15 cellular contexts compared by ENCODE assay signal in the genomic region with DNA sequence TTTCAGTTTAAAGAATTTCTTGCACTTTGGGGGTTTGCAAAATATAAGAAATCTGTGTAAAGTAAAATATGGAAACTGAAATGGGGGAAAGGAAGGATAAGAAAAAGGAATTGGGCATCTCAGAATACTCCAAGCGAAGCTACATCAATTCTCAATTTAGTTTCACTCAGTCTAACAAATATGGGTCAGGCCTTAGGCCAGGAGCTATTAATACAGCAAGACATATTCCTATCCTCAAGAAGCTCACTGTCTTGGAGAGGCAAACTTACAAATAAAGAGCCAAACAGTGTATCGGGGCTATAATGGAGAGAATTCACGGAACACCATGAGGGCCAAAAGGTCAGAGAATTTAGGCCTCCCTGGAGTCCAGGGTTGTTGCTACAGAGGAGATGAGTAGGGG. TPM values are rescaled to one million over a fixed set of nuclear protein-coding genes. Genes with fewer than 3 reads are reported as not detected.
A peak's percentile ranks its signal among the peaks of the same experiment; 100 is the strongest.
DNase-seq lines count a peak whose midpoint lies in the region; ATAC-seq and TF ChIP-seq lines count a peak whose summit lies in the region.
"Had no signal": no experiment of that assay in that cellular context is flagged by ENCODE, and none has a peak within 500 bp of the region (broad histone marks: within the 10 kb centered on the region; RNA-seq: fewer than 3 reads in every experiment).

No MANE protein-coding gene starts in this region.

- peak overlapping the region; percentile 61 for H3K27ac ChIP-seq in left ventricle myocardium inferior (replicated peaks)
- H3K27ac ChIP-seq in VCaP, result peak overlapping the region; percentile 14; the same call in 1 of the 2 replicates
- H3K27ac ChIP-seq in gastrocnemius medialis, result peak overlapping the region; percentile 60 to 76 (median 74)
- H3K27ac ChIP-seq: BLaER1 had no signal

- H3K27me3 ChIP-seq in left ventricle myocardium inferior (ENCODE audit: low read depth) (no peaks in the 10 kb centered on the region), gastrocnemius medialis (no peaks in the 10 kb centered on the region)
- H3K27me3 ChIP-seq: BLaER1 had no signal

- H3K27ac Mint-ChIP-seq in glutamatergic neuron (ENCODE audit: unreplicated experiment), result peak overlapping the region; percentile 74
- H3K27ac Mint-ChIP-seq: CD14-positive monocyte; CD4-positive, alpha-beta memory T cell; H9; IgD-negative memory B cell had no signal

- no peaks in the 10 kb centered on the region for H3K36me3 ChIP-seq in left ventricle myocardium inferior
- H3K36me3 ChIP-seq in gastrocnemius medialis, result no peaks in the 10 kb centered on the region
- H3K36me3 ChIP-seq: BLaER1 had no signal

- H3K4me1 ChIP-seq in left ventricle myocardium inferior (peaks cover 25% of the 10 kb centered on the region), gastrocnemius medialis (peaks cover 44 to 47% of the 10 kb centered on the region in 2 donors)

- intact Hi-C loops in left ventricle myocardium inferior (cut with micrococcal nuclease), result no loop called here
- intact Hi-C loops in Right ventricle myocardium inferior (cut with DNase I), result no loop called here
- intact Hi-C loops in gastrocnemius medialis (cut with DNase I; ENCODE audit: low total_unique reads), result no loop called here

- H3K4me3 ChIP-seq in left ventricle myocardium inferior (no peak overlapping the region), gastrocnemius medialis (no peak overlapping the region)
- H3K4me3 ChIP-seq: BLaER1 had no signal

- TF ChIP-seq POLR2A in gastrocnemius medialis (IDR thresholded peaks at IDR 0.05), result no peak

- no peak for TF ChIP-seq CTCF in left ventricle myocardium inferior (IDR thresholded peaks at IDR 0.05; ENCODE audit: borderline replicate concordance)
- no peak for TF ChIP-seq CTCF in VCaP (conservative IDR thresholded peaks at IDR 0.05)
- TF ChIP-seq CTCF in glutamatergic neuron (IDR thresholded peaks at IDR 0.05; ENCODE audit: partially characterized antibody, unreplicated experiment), result no peak
- no peak for TF ChIP-seq CTCF in gastrocnemius medialis (IDR thresholded peaks at IDR 0.05 in 4 of 5, conservative IDR thresholded peaks at IDR 0.05 in 1 of 5)

- peaks cover 45% of the 10 kb centered on the region for H3K4me1 Mint-ChIP-seq in glutamatergic neuron (ENCODE audit: low read depth, unreplicated experiment)
- H3K4me1 Mint-ChIP-seq: CD4-positive, alpha-beta memory T cell; IgD-negative memory B cell had no signal

- peaks cover 3% of the 10 kb centered on the region for H3K9me3 Mint-ChIP-seq in glutamatergic neuron (ENCODE audit: unreplicated experiment)
- H3K9me3 Mint-ChIP-seq: CD4-positive, alpha-beta memory T cell; H9; IgD-negative memory B cell had no signal

- no peaks in the 10 kb centered on the region for H3K9me3 ChIP-seq in left ventricle myocardium inferior (replicated peaks)
- no peaks in the 10 kb centered on the region for H3K9me3 ChIP-seq in gastrocnemius medialis
- H3K9me3 ChIP-seq: BLaER1 had no signal

- H3K4me3 Mint-ChIP-seq in glutamatergic neuron (ENCODE audit: unreplicated experiment), result peak overlapping the region; percentile 5
- H3K4me3 Mint-ChIP-seq: CD4-positive, alpha-beta memory T cell; H9; IgD-negative memory B cell had no signal

- ATAC-seq in Right ventricle myocardium inferior (no peak), gastrocnemius medialis (peak; percentile 37 to 44), GM18909 (IDR thresholded peaks at IDR 0.05; ENCODE audit: poor library complexity, unreplicated experiment) (no peak)

- in situ Hi-C loops in gastrocnemius medialis (cut with MboI; ENCODE audit: low sequenced_read_pairs in 4 of 4), result no loop called here

- H3K27me3 Mint-ChIP-seq in glutamatergic neuron (ENCODE audit: unreplicated experiment), result no peaks in the 10 kb centered on the region
- H3K27me3 Mint-ChIP-seq: CD4-positive, alpha-beta memory T cell; IgD-negative memory B cell had no signal

- no peak for DNase-seq in left ventricle myocardium inferior
- no peak for DNase-seq in Right ventricle myocardium inferior (ENCODE audit: missing footprints)
- no peak for DNase-seq in glutamatergic neuron
- DNase-seq in gastrocnemius medialis, result no peak
- no peak for DNase-seq in ecto neural progenitor cell (ENCODE audit: low spot score)
- DNase-seq: CD4-positive, alpha-beta memory T cell; DMS153; GDM1; GOT3; H9 had no signal

- H3K36me3 Mint-ChIP-seq in glutamatergic neuron (ENCODE audit: unreplicated experiment), result no peaks in the 10 kb centered on the region
- H3K36me3 Mint-ChIP-seq: CD14-positive monocyte; CD4-positive, alpha-beta memory T cell; IgD-negative memory B cell had no signal

RNA-seq across cellular contexts. Expression of a gene that starts 43.0 kb away (rescaled TPM):
- total RNA-seq in left ventricle myocardium inferior (0.80 TPM), Right ventricle myocardium inferior (0.35 TPM), glutamatergic neuron (ENCODE audit: unreplicated experiment) (not detected), gastrocnemius medialis (not detected)
- total RNA-seq: CD4-positive, alpha-beta memory T cell; H9 had no signal

Comparison
In these comparisons a context has a peak if more than half of its experiments do, and no peak if none do; other contexts are left out.
1. H3K27ac ChIP-seq: peak in every context shown above with its lines; median percentile 74 in gastrocnemius medialis; 61 in left ventricle myocardium inferior; 14 in VCaP.
2. ATAC-seq: peak in gastrocnemius medialis (2 of 2); none in Right ventricle myocardium inferior (single experiment) and GM18909 (single experiment).